Comparison of ENCODE assay signal across 9 cellular contexts in genomic region chr16:13997933-13998332, GRCh38.
A peak's percentile ranks its signal among the peaks of the same experiment; 100 is the strongest.
DNase-seq lines count a peak whose midpoint lies in the region; ATAC-seq and TF ChIP-seq lines count a peak whose summit lies in the region.
"Had no signal": no experiment of that assay in that cellular context is flagged by ENCODE, and none has a peak within 500 bp of the region (broad histone marks: within the 10 kb centered on the region; RNA-seq: fewer than 3 reads in every experiment).

No MANE protein-coding gene starts in this region.

- no peak for TF ChIP-seq RAD21 in HCT116 (IDR thresholded peaks at IDR 0.05; ENCODE audit: low read depth)

- DNase-seq in NK-92 treated with Interleukin-12 subunit alpha and Interleukin-12 subunit beta, amount 100 ng/mL, for 24 hours (lab: John Stamatoyannopoulos, UW), result peak; percentile 17
- no peak for DNase-seq in NK-92 (lab: John Stamatoyannopoulos, UW; ENCODE audit: unreplicated experiment)
- DNase-seq in HCT116 (ENCODE audit: low read depth, low spot score), result no peak
- peak; percentile 15 for DNase-seq in NCI-H187 treated with DMSO at 0.1 percent for 48 hours (lab: John Stamatoyannopoulos, UW)
- DNase-seq in left kidney (ENCODE audit: low read depth, low spot score), result peak; percentile 70
- DNase-seq in RWPE1 (ENCODE audit: low spot score), result no peak
- no peak for DNase-seq in UCSD-AML1 (lab: John Stamatoyannopoulos, UW; ENCODE audit: unreplicated experiment)
- DNase-seq in stimulated activated CD4-positive, alpha-beta T cell treated with anti-CD3 and anti-CD28 coated beads, Interleukin-4, amount 100 ng/mL, for 1 hour, result no peak

- H3K27me3 ChIP-seq in HCT116 (ENCODE audit: insufficient read depth, low read length), result no peaks in the 10 kb centered on the region

- no peaks in the 10 kb centered on the region for H3K79me2 ChIP-seq in HCT116 (ENCODE audit: insufficient read depth, low read length)

- H3K4me2 ChIP-seq in HCT116 (ENCODE audit: low read length), result peak overlapping the region; percentile 13; the same call in 1 of the 2 replicates

- TF ChIP-seq POLR2A in HCT116 (IDR thresholded peaks at IDR 0.05; ENCODE audit: borderline replicate concordance, extremely low read depth, insufficient read depth, insufficient read length), result no peak

- ATAC-seq in HCT116, result no peak

- intact Hi-C loops in HCT116 (cut with micrococcal nuclease), result no loop called here

- TF ChIP-seq CTCF in HCT116 (IDR thresholded peaks at IDR 0.05 in 2 of 3, conservative IDR thresholded peaks at IDR 0.05 in 1 of 3; ENCODE audit: borderline replicate concordance in 1 of 3, insufficient read depth in 1 of 3, low read depth in 2 of 3, low read length in 2 of 3) (no peak), RWPE1 (conservative IDR thresholded peaks at IDR 0.05; ENCODE audit: low read depth) (no peak)

- no peak overlapping the region for H3K4me3 ChIP-seq in HCT116 (replicated peaks in 1 of 2; ENCODE audit: low read depth in 1 of 2, low read length in 2 of 2)
- H3K4me3 ChIP-seq: SK-N-MC had no signal

- no peaks in the 10 kb centered on the region for H3K9me3 ChIP-seq in HCT116 (ENCODE audit: control insufficient read depth in 1 of 2, insufficient read depth in 1 of 2, low read depth in 1 of 2, low read length in 2 of 2)

- H3K9me2 ChIP-seq in HCT116 (ENCODE audit: insufficient read depth), result no peaks in the 10 kb centered on the region

- H3K4me1 ChIP-seq in HCT116 (ENCODE audit: control insufficient read depth in 1 of 2, insufficient read depth in 2 of 2, low read length in 2 of 2), result peaks cover 2 to 6% of the 10 kb centered on the region in 2 experiments; a peak in 2 of 4 replicates

- CTCF ChIA-PET in HCT116 (lab: Charles Lee), result no interaction called here
- CTCF ChIA-PET in RWPE1 (lab: Yijun Ruan, JAX), result no interaction called here

- no peak overlapping the region for H2AFZ ChIP-seq in HCT116 (ENCODE audit: low read depth, low read length, poor library complexity, severe bottlenecking)

- BruUV-seq in HCT116 (replicated peaks; lab: Mats Ljungman, UMichigan), result no TSS peak

- no peaks in the 10 kb centered on the region for H4K20me1 ChIP-seq in HCT116 (ENCODE audit: insufficient read depth)

- no peak overlapping the region for H3K9ac ChIP-seq in HCT116 (ENCODE audit: low read length)

- POLR2A ChIA-PET in HCT116 (lab: Charles Lee), result interaction anchor here (0.6 kb wide), 1 partner anchor 632 kb away, joined by 3 read pairs; the partner anchor contains the start of gene PARN
- POLR2A ChIA-PET in RWPE1 (lab: Yijun Ruan, JAX; ENCODE audit: low non-redundant PET), result no interaction called here

- RAD21 ChIA-PET in HCT116 (lab: Charles Lee; ENCODE audit: low non-redundant PET in 1 of 2, low total read pairs in 2 of 2, uncharacterized antibody in 2 of 2, unreplicated experiment in 2 of 2), result no interaction called here

- H3K36me3 ChIP-seq in HCT116 (ENCODE audit: control insufficient read depth in 1 of 2, insufficient read depth in 2 of 2, low read length in 2 of 2), result no peaks in the 10 kb centered on the region

- H3K27ac ChIP-seq in HCT116 (ENCODE audit: low read depth, low read length) (no peak overlapping the region), RWPE1 (no peak overlapping the region)
- H3K27ac ChIP-seq: SK-N-MC had no signal

TF ChIP-seq in HCT116, 20 proteins besides CTCF, POLR2A, EP300 and RAD21:
- TF ChIP-seq CEBPB (IDR thresholded peaks at IDR 0.05; ENCODE audit: low read depth) (no peak), EZH2 (IDR thresholded peaks at IDR 0.05) (no peak), ELF1 (IDR thresholded peaks at IDR 0.05; ENCODE audit: borderline replicate concordance, low read depth) (0 out of 2 replicates have a peak, but pooled peaks have one; percentile 9), SIN3A (IDR thresholded peaks at IDR 0.05; ENCODE audit: low read depth) (no peak)

Comparison
In these comparisons a context has a peak if more than half of its experiments do, and no peak if none do; other contexts are left out.
1. DNase-seq: peak in NK-92 treated with Interleukin-12 subunit alpha and Interleukin-12 subunit beta, amount 100 ng/mL, for 24 hours (single experiment), NCI-H187 treated with DMSO at 0.1 percent for 48 hours (single experiment) and left kidney (single experiment); none in NK-92 (single experiment), HCT116 (single experiment), RWPE1 (single experiment), UCSD-AML1 (single experiment) and stimulated activated CD4-positive, alpha-beta T cell treated with anti-CD3 and anti-CD28 coated beads, Interleukin-4, amount 100 ng/mL, for 1 hour (single experiment).